In genomic region chr4:184896868-184897715, GRCh38 we compare ENCODE assay signal across 8 cellular contexts.
DNase-seq lines count a peak whose midpoint lies in the region; ATAC-seq and TF ChIP-seq lines count a peak whose summit lies in the region.

No MANE protein-coding gene starts in this region.

- WGBS in heart left ventricle, 4 donors, result 58 to 68% (median 64%) methylated on average over 19 of the region's 19 CpGs

- TF ChIP-seq CTCF in Caco-2 (IDR thresholded peaks at IDR 0.05; ENCODE audit: insufficient read depth in 1 of 2, low read depth in 1 of 2, low read length in 1 of 2, severe bottlenecking in 1 of 2, unreplicated experiment in 1 of 2), result no peak
- no peak for TF ChIP-seq CTCF in heart left ventricle (IDR thresholded peaks at IDR 0.05)

- peaks cover 10% of the 10 kb centered on the region for H3K9me3 Mint-ChIP-seq in Caco-2 (ENCODE audit: unreplicated experiment)
- H3K9me3 Mint-ChIP-seq in CD4-positive, alpha-beta memory T cell, result peaks cover 0 to 6% (median 2%) of the 10 kb centered on the region in 8 donors

- peak; percentile 72 for ATAC-seq in GM21360 (IDR thresholded peaks at IDR 0.05; ENCODE audit: unreplicated experiment)
- peak; percentile 64 for ATAC-seq in HG03442 (IDR thresholded peaks at IDR 0.05; ENCODE audit: unreplicated experiment)
- ATAC-seq in heart left ventricle, result peak; percentile 30 to 71 (median 36)

- intact Hi-C loops in Caco-2 (cut with micrococcal nuclease; ENCODE audit: unreplicated experiment), result no loop called here
- intact Hi-C loops in heart left ventricle (cut with DNase I), result no loop called here
- intact Hi-C loops in CD4-positive, alpha-beta memory T cell (cut with micrococcal nuclease), result no loop called here

- DNase-seq in Caco-2 (no peak), heart left ventricle (peak in 1 of 5 donors; percentile 48), inferior parietal cortex (ENCODE audit: extremely low spot score) (no peak), kidney tubule cell (ENCODE audit: low spot score) (no peak), kidney glomerular epithelial cell (lab: John Stamatoyannopoulos, UW) (no peak)
- no peak for DNase-seq in CD4-positive, alpha-beta memory T cell

- CTCF ChIA-PET in Caco-2 (lab: Charles Lee), result no interaction called here
- CTCF ChIA-PET in CD4-positive, alpha-beta memory T cell (lab: Charles Lee; ENCODE audit: partially characterized antibody), result no interaction called here

- H3K27me3 ChIP-seq in Caco-2 (replicated peaks; ENCODE audit: control insufficient read depth, insufficient read depth, low read length) (no peaks in the 10 kb centered on the region), heart left ventricle (peaks cover 0 to 3% (median 0%) of the 10 kb centered on the region in 9 donors)
- no peaks in the 10 kb centered on the region for H3K27me3 ChIP-seq in CD4-positive, alpha-beta memory T cell (ENCODE audit: insufficient read depth, low read length)

- peak overlapping the region in 1 of 12 donors; percentile 62 for H3K27ac ChIP-seq in heart left ventricle
- no peak overlapping the region for H3K27ac ChIP-seq in CD4-positive, alpha-beta memory T cell (ENCODE audit: low read depth, low read length)

- no peak overlapping the region for H3K4me3 Mint-ChIP-seq in Caco-2 (ENCODE audit: unreplicated experiment)
- H3K4me3 Mint-ChIP-seq in CD4-positive, alpha-beta memory T cell, result no peak overlapping the region

- H3K36me3 Mint-ChIP-seq in Caco-2 (ENCODE audit: insufficient read depth, unreplicated experiment), result no peaks in the 10 kb centered on the region
- peaks cover 0 to 4% of the 10 kb centered on the region in 2 donors for H3K36me3 Mint-ChIP-seq in CD4-positive, alpha-beta memory T cell

- no peaks in the 10 kb centered on the region for H3K27me3 Mint-ChIP-seq in Caco-2 (ENCODE audit: insufficient read depth, unreplicated experiment)
- peaks cover 12 to 29% of the 10 kb centered on the region in 2 donors for H3K27me3 Mint-ChIP-seq in CD4-positive, alpha-beta memory T cell

- peak overlapping the region; percentile 53 for H3K27ac Mint-ChIP-seq in Caco-2 (ENCODE audit: unreplicated experiment)
- H3K27ac Mint-ChIP-seq in CD4-positive, alpha-beta memory T cell, result no peak overlapping the region

- H3K36me3 ChIP-seq in Caco-2 (ENCODE audit: control insufficient read depth, insufficient read depth, low read length), result no peaks in the 10 kb centered on the region
- no peaks in the 10 kb centered on the region for H3K36me3 ChIP-seq in heart left ventricle
- H3K36me3 ChIP-seq in CD4-positive, alpha-beta memory T cell (ENCODE audit: insufficient read depth, low read length), result no peaks in the 10 kb centered on the region

- H3K4me1 ChIP-seq in Caco-2 (no peaks in the 10 kb centered on the region), heart left ventricle (peaks cover 0 to 60% (median 4%) of the 10 kb centered on the region in 12 donors)
- no peaks in the 10 kb centered on the region for H3K4me1 ChIP-seq in CD4-positive, alpha-beta memory T cell (ENCODE audit: insufficient read depth, low read length)

- H3K9me3 ChIP-seq in Caco-2 (no peaks in the 10 kb centered on the region), heart left ventricle (peaks cover 0 to 4% (median 0%) of the 10 kb centered on the region in 12 donors)
- H3K9me3 ChIP-seq in CD4-positive, alpha-beta memory T cell (ENCODE audit: control insufficient read depth in 1 of 2, low read length in 2 of 2), result no peaks in the 10 kb centered on the region

- no TSS peak for BruUV-seq in Caco-2 (replicated peaks; lab: Mats Ljungman, UMichigan)

- H3K4me1 Mint-ChIP-seq in Caco-2 (ENCODE audit: low read depth, unreplicated experiment), result peaks cover 8% of the 10 kb centered on the region
- no peaks in the 10 kb centered on the region for H3K4me1 Mint-ChIP-seq in CD4-positive, alpha-beta memory T cell

- TF ChIP-seq POLR2A in heart left ventricle (IDR thresholded peaks at IDR 0.05), result no peak

- H3K4me3 ChIP-seq in Caco-2 (ENCODE audit: low read depth, low read length), result no peak overlapping the region
- no peak overlapping the region for H3K4me3 ChIP-seq in heart left ventricle
- H3K4me3 ChIP-seq in CD4-positive, alpha-beta memory T cell (ENCODE audit: low read length in 2 of 2), result no peak overlapping the region

- POLR2A ChIA-PET in Caco-2 (lab: Charles Lee), result no interaction called here
- POLR2A ChIA-PET in CD4-positive, alpha-beta memory T cell (lab: Charles Lee; ENCODE audit: partially characterized antibody), result no interaction called here
